15 cellular contexts compared by ENCODE assay signal in genomic region chr6:37680668-37681067, GRCh38. TPM values are rescaled to one million over a fixed set of nuclear protein-coding genes. Genes with fewer than 3 reads are reported as not detected.
A peak's percentile ranks its signal among the peaks of the same experiment; 100 is the strongest.
DNase-seq lines count a peak whose midpoint lies in the region; ATAC-seq and TF ChIP-seq lines count a peak whose summit lies in the region.
"Had no signal": no experiment of that assay in that cellular context is flagged by ENCODE, and none has a peak within 500 bp of the region (broad histone marks: within the 10 kb centered on the region; RNA-seq: fewer than 3 reads in every experiment).

No MANE protein-coding gene starts in this region.

- intact Hi-C loops in CD4-positive, alpha-beta memory T cell (cut with micrococcal nuclease): no loop called here

- no peaks in the 10 kb centered on the region for H3K36me3 Mint-ChIP-seq in activated CD8-positive, alpha-beta T cell treated with anti-CD3 and anti-CD28 coated beads, Interleukin-2, amount 10 ng/mL, durations not matched to agents 7 days and 5 days (ENCODE audit: low read depth)
- H3K36me3 Mint-ChIP-seq in activated naive CD4-positive, alpha-beta T cell treated with anti-CD3 and anti-CD28 coated beads, Interleukin-2, amount 50 U/mL, for 72 hours: no peaks in the 10 kb centered on the region
- H3K36me3 Mint-ChIP-seq in CD4-positive, alpha-beta memory T cell: peaks cover 0 to 7% of the 10 kb centered on the region in 2 donors
- H3K36me3 Mint-ChIP-seq: activated naive CD8-positive, alpha-beta T cell; T-cell had no signal

- H3K4me3 Mint-ChIP-seq in activated CD8-positive, alpha-beta T cell treated with anti-CD3 and anti-CD28 coated beads, Interleukin-2, amount 10 ng/mL, durations not matched to agents 7 days and 5 days: no peak overlapping the region
- no peak overlapping the region for H3K4me3 Mint-ChIP-seq in CD4-positive, alpha-beta memory T cell
- H3K4me3 Mint-ChIP-seq: activated CD4-positive, alpha-beta memory T cell treated with anti-CD3 and anti-CD28 coated beads, Interleukin-2, amount 10 ng/mL, durations not matched to agents 7 days and 5 days; activated naive CD8-positive, alpha-beta T cell; T-cell had no signal

- CTCF ChIA-PET in activated CD8-positive, alpha-beta T cell treated with anti-CD3 and anti-CD28 coated beads, Interleukin-2, amount 10 ng/mL, durations not matched to agents 7 days and 5 days (lab: Charles Lee): no interaction called here
- CTCF ChIA-PET in CD4-positive, alpha-beta memory T cell (lab: Charles Lee; ENCODE audit: partially characterized antibody): no interaction called here

- H3K4me1 Mint-ChIP-seq in activated CD8-positive, alpha-beta T cell treated with anti-CD3 and anti-CD28 coated beads, Interleukin-2, amount 10 ng/mL, durations not matched to agents 7 days and 5 days (ENCODE audit: low read depth): no peaks in the 10 kb centered on the region
- H3K4me1 Mint-ChIP-seq in CD4-positive, alpha-beta memory T cell: peaks cover 0 to 6% (median under 1%) of the 10 kb centered on the region in 4 donors
- H3K4me1 Mint-ChIP-seq: activated CD4-positive, alpha-beta memory T cell treated with anti-CD3 and anti-CD28 coated beads, Interleukin-2, amount 10 ng/mL, durations not matched to agents 7 days and 5 days had no signal

- no peak overlapping the region for H3K4me3 ChIP-seq in AG10803 (ENCODE audit: low read length)
- no peak overlapping the region for H3K4me3 ChIP-seq in CD4-positive, alpha-beta memory T cell (ENCODE audit: low read length in 2 of 2)
- H3K4me3 ChIP-seq: smooth muscle cell had no signal

- no peaks in the 10 kb centered on the region for H3K36me3 ChIP-seq in CD4-positive, alpha-beta memory T cell (ENCODE audit: insufficient read depth, low read length)

- H3K27me3 ChIP-seq in CD4-positive, alpha-beta memory T cell (ENCODE audit: insufficient read depth, low read length): no peaks in the 10 kb centered on the region

- POLR2A ChIA-PET in activated CD8-positive, alpha-beta T cell treated with anti-CD3 and anti-CD28 coated beads, Interleukin-2, amount 10 ng/mL, durations not matched to agents 7 days and 5 days (lab: Charles Lee): no interaction called here
- POLR2A ChIA-PET in CD4-positive, alpha-beta memory T cell (lab: Charles Lee; ENCODE audit: partially characterized antibody): no interaction called here

- H3K27me3 Mint-ChIP-seq in activated CD8-positive, alpha-beta T cell treated with anti-CD3 and anti-CD28 coated beads, Interleukin-2, amount 10 ng/mL, durations not matched to agents 7 days and 5 days (ENCODE audit: low read depth): peaks cover 2% of the 10 kb centered on the region
- H3K27me3 Mint-ChIP-seq in CD4-positive, alpha-beta memory T cell: no peaks in the 10 kb centered on the region
- H3K27me3 Mint-ChIP-seq: activated CD4-positive, alpha-beta memory T cell treated with anti-CD3 and anti-CD28 coated beads, Interleukin-2, amount 10 ng/mL, durations not matched to agents 7 days and 5 days; activated naive CD8-positive, alpha-beta T cell; IgD-negative memory B cell; T-cell had no signal

- ATAC-seq in activated CD8-positive, alpha-beta T cell treated with anti-CD3 and anti-CD28 coated beads, Interleukin-2, amount 10 ng/mL, durations not matched to agents 7 days and 5 days: no peak
- no peak for ATAC-seq in activated naive CD4-positive, alpha-beta T cell treated with anti-CD3 and anti-CD28 coated beads, Interleukin-2, amount 50 U/mL, for 72 hours
- ATAC-seq: T-cell had no signal

- no peak overlapping the region for H3K27ac Mint-ChIP-seq in activated CD8-positive, alpha-beta T cell treated with anti-CD3 and anti-CD28 coated beads, Interleukin-2, amount 10 ng/mL, durations not matched to agents 7 days and 5 days
- H3K27ac Mint-ChIP-seq in activated naive CD4-positive, alpha-beta T cell treated with anti-CD3 and anti-CD28 coated beads, Interleukin-2, amount 50 U/mL, for 72 hours: no peak overlapping the region
- no peak overlapping the region for H3K27ac Mint-ChIP-seq in CD4-positive, alpha-beta memory T cell
- H3K27ac Mint-ChIP-seq: activated CD4-positive, alpha-beta memory T cell treated with anti-CD3 and anti-CD28 coated beads, Interleukin-2, amount 10 ng/mL, durations not matched to agents 7 days and 5 days; activated naive CD8-positive, alpha-beta T cell; T-cell had no signal

- no peaks in the 10 kb centered on the region for H3K9me3 ChIP-seq in CD4-positive, alpha-beta memory T cell (ENCODE audit: control insufficient read depth in 1 of 2, low read length in 2 of 2)

- peak; percentile 16 for DNase-seq in AG10803 (ENCODE audit: low read depth)
- DNase-seq in NCI-H2029 (lab: John Stamatoyannopoulos, UW): peak; percentile 86
- peak; percentile 81 for DNase-seq in occipital lobe (lab: John Stamatoyannopoulos, UW)
- DNase-seq in activated CD8-positive, alpha-beta T cell treated with anti-CD3 and anti-CD28 coated beads, Interleukin-2, amount 10 ng/mL, durations not matched to agents 7 days and 5 days: no peak
- DNase-seq in activated naive CD4-positive, alpha-beta T cell treated with anti-CD3 and anti-CD28 coated beads, Interleukin-2, amount 50 U/mL, for 72 hours (ENCODE audit: low spot score in 2 of 2): no peak
- no peak for DNase-seq in SIG-M5 treated with dmso at 0.1 percent for 504 hours (lab: John Stamatoyannopoulos, UW; ENCODE audit: unreplicated experiment)
- DNase-seq in CD4-positive, alpha-beta memory T cell: no peak
- DNase-seq: activated CD4-positive, alpha-beta memory T cell treated with anti-CD3 and anti-CD28 coated beads, Interleukin-2, amount 10 ng/mL, durations not matched to agents 7 days and 5 days; AML-193; NCI-H774; T-cell had no signal

- no peak for TF ChIP-seq CTCF in AG10803 (conservative IDR thresholded peaks at IDR 0.05; ENCODE audit: low read length)

- no peaks in the 10 kb centered on the region for H3K9me3 Mint-ChIP-seq in activated CD8-positive, alpha-beta T cell treated with anti-CD3 and anti-CD28 coated beads, Interleukin-2, amount 10 ng/mL, durations not matched to agents 7 days and 5 days (ENCODE audit: insufficient read depth)
- no peaks in the 10 kb centered on the region for H3K9me3 Mint-ChIP-seq in activated naive CD4-positive, alpha-beta T cell treated with anti-CD3 and anti-CD28 coated beads, Interleukin-2, amount 50 U/mL, for 72 hours
- H3K9me3 Mint-ChIP-seq in CD4-positive, alpha-beta memory T cell: no peaks in the 10 kb centered on the region
- H3K9me3 Mint-ChIP-seq: activated CD4-positive, alpha-beta memory T cell treated with anti-CD3 and anti-CD28 coated beads, Interleukin-2, amount 10 ng/mL, durations not matched to agents 7 days and 5 days; IgD-negative memory B cell; T-cell had no signal

- H3K27ac ChIP-seq in cingulate gyrus (ENCODE audit: low read depth, low read length): peak overlapping the region; percentile 95
- H3K27ac ChIP-seq in CD4-positive, alpha-beta memory T cell (ENCODE audit: low read depth, low read length): no peak overlapping the region

- no peaks in the 10 kb centered on the region for H3K4me1 ChIP-seq in CD4-positive, alpha-beta memory T cell (ENCODE audit: insufficient read depth, low read length)

RNA-seq across cellular contexts. Expression of gene MDGA1, which starts 17.0 kb away (rescaled TPM):
- total RNA-seq in occipital lobe: 19.8 TPM
- total RNA-seq in activated CD8-positive, alpha-beta T cell treated with anti-CD3 and anti-CD28 coated beads, Interleukin-2, amount 10 ng/mL, durations not matched to agents 7 days and 5 days: 10 to 100 TPM in 1 of 2 experiments, 1 to 10 TPM in 1; 8.1 to 10.6 TPM
- under 1 TPM; 0.39 to 0.71 TPM for total RNA-seq in activated naive CD4-positive, alpha-beta T cell treated with anti-CD3 and anti-CD28 coated beads, Interleukin-2, amount 50 U/mL, for 72 hours
- 10 to 100 TPM; 25.7 to 25.9 TPM for total RNA-seq in CD4-positive, alpha-beta memory T cell
- 1 to 10 TPM; 1.2 to 3.7 TPM for polyA plus RNA-seq in CD4-positive, alpha-beta memory T cell

Comparison
In these comparisons a context has a peak if more than half of its experiments do, and no peak if none do; other contexts are left out.
1. DNase-seq: peak in AG10803 (single experiment), NCI-H2029 (single experiment) and occipital lobe (single experiment); none in activated CD8-positive, alpha-beta T cell treated with anti-CD3 and anti-CD28 coated beads, Interleukin-2, amount 10 ng/mL, durations not matched to agents 7 days and 5 days (single experiment), activated naive CD4-positive, alpha-beta T cell treated with anti-CD3 and anti-CD28 coated beads, Interleukin-2, amount 50 U/mL, for 72 hours (0 of 2), SIG-M5 treated with dmso at 0.1 percent for 504 hours (single experiment) and CD4-positive, alpha-beta memory T cell (0 of 5).
2. RNA of gene MDGA1, which starts 17.0 kb away (total RNA-seq): 25.7 to 25.9 TPM in CD4-positive, alpha-beta memory T cell, 19.8 TPM in occipital lobe (single experiment) and 8.1 to 10.6 TPM in activated CD8-positive, alpha-beta T cell treated with anti-CD3 and anti-CD28 coated beads, Interleukin-2, amount 10 ng/mL, durations not matched to agents 7 days and 5 days; 0.39 to 0.71 TPM in activated naive CD4-positive, alpha-beta T cell treated with anti-CD3 and anti-CD28 coated beads, Interleukin-2, amount 50 U/mL, for 72 hours; every median in the first group is over 4 times any median in the second.